ENCODE assay signal across 9 cellular contexts in the genomic region with DNA sequence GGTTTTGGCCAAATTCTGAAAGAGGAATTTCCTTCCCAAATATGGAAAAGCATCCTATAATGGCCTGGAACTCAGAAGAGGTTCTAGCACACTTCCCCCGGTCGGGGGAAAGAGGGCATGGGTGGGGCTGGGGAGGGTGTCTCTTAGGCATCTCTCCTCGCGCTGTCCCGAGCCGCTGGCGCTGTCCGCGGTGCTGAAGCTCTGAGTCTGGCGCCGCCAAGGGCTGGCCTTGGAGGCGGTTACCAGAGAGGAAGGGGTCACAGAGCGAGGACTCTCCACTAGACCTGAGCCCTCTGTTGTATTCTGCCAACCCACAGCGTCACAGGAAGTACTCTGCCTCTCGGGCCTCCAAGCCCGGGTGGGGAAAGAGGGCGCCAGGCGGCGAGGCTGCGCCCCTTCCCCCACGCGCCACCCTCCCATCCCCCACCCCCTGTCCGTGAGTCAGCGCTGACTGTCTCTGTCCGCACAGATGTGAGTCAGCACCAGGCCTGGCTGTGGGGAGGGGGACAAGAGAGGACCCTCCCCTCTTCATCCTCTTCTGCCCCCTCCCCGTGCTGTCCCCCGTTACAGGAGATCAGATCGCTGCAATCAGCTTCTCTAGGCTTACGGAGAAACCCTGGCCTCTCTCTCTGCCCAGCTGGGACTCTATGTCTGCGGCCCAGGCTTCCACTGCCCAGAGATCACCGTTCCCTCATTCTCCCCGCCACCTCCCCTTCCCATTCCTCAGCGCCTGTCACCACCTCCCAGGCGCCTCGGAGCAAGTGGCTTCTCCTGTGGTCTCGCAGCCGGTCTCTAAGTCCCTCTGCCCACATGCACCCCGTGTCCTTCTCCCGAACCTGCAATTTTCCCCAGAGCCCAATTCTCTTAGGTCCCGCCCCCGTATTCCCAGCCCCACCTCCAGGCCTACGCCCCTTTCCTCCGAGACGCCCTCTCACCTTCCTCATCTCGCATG. TPM values are rescaled to one million over a fixed set of nuclear protein-coding genes. Genes with fewer than 3 reads are reported as not detected.
A peak's percentile ranks its signal among the peaks of the same experiment; 100 is the strongest.
DNase-seq lines count a peak whose midpoint lies in the region; ATAC-seq and TF ChIP-seq lines count a peak whose summit lies in the region.
"Had no signal": no experiment of that assay in that cellular context is flagged by ENCODE, and none has a peak within 500 bp of the region (broad histone marks: within the 10 kb centered on the region; RNA-seq: fewer than 3 reads in every experiment).

No MANE protein-coding gene starts in this region.

- no peak overlapping the region for H3K56ac ChIP-seq in H9 (ENCODE audit: insufficient read length, low read depth, low read length)

- no peak overlapping the region for H4K5ac ChIP-seq in H9 (ENCODE audit: insufficient read length, low read depth, low read length)

- 0 out of 7 replicates have a peak overlapping the region, but pooled peaks of 1 of the 3 experiments have one; percentile 64 for H3K27ac Mint-ChIP-seq in H9

- H2AK5ac ChIP-seq in H9 (ENCODE audit: insufficient read length, low read length) = no peak overlapping the region

- peaks cover 0 to 3% (median 0%) of the 10 kb centered on the region in 3 experiments; a peak in 1 of 7 replicates for H3K36me3 Mint-ChIP-seq in H9 (ENCODE audit: insufficient read depth in 1 of 3, low read depth in 3 of 3)

- H3K4me1 ChIP-seq in H9 (ENCODE audit: insufficient read depth, low read length) (no peaks in the 10 kb centered on the region; the same call in 1 of the 2 replicates), neuron (ENCODE audit: insufficient read depth, low read length) (peaks cover 13% of the 10 kb centered on the region), aorta (ENCODE audit: control insufficient read depth in 1 of 2, insufficient read depth in 2 of 2, low read length in 2 of 2) (no peaks in the 10 kb centered on the region)

- no peaks in the 10 kb centered on the region for H3K79me2 ChIP-seq in H9 (ENCODE audit: insufficient read depth, low read length)

- peaks cover 26 to 28% of the 10 kb centered on the region in 2 experiments for H3K4me1 Mint-ChIP-seq in H9

- H3K27me3 ChIP-seq in H9 (ENCODE audit: insufficient read depth, low read length) (no peaks in the 10 kb centered on the region), neuron (ENCODE audit: insufficient read depth, low read length) (peaks cover 19% of the 10 kb centered on the region), aorta (ENCODE audit: control insufficient read depth in 1 of 2, insufficient read depth in 2 of 2, low read length in 1 of 2) (no peaks in the 10 kb centered on the region)

- H2AFZ ChIP-seq in H9 (ENCODE audit: low read length) = no peak overlapping the region
- no peak overlapping the region for H2AFZ ChIP-seq in neuron (ENCODE audit: low read depth, low read length)

- no peak overlapping the region for H3K4ac ChIP-seq in H9 (ENCODE audit: low read depth, low read length)

- ATAC-seq in aorta (ENCODE audit: low FRiP score) = peak; percentile 80
- no peak for ATAC-seq in HG02973 (IDR thresholded peaks at IDR 0.05; ENCODE audit: unreplicated experiment)

- TF ChIP-seq CTCF in H9 (conservative IDR thresholded peaks at IDR 0.05) = no peak

- no peak overlapping the region for H3K9ac ChIP-seq in H9 (ENCODE audit: extremely low read depth, insufficient read length, low read length)

- H2BK12ac ChIP-seq in H9 (ENCODE audit: insufficient read length, low read depth, low read length) = no peak overlapping the region

- no peaks in the 10 kb centered on the region for H3K79me1 ChIP-seq in H9 (ENCODE audit: insufficient read depth, low read depth, low read length, poor library complexity, severe bottlenecking)

- no CpG with 5 or more reads among the region's 45 CpGs for WGBS in H9 (ENCODE audit: extremely low coverage, insufficient read length, low lambda C conversion rate)
- 3 to 4% methylated on average over 40 to 45 of the region's 45 CpGs for WGBS in aorta, 2 donors

- H3K4me2 ChIP-seq in H9 (ENCODE audit: insufficient read depth, insufficient read length, low read length) = peak overlapping the region; percentile 96

- no peak overlapping the region for H3K18ac ChIP-seq in H9 (ENCODE audit: insufficient read length, low read depth, low read length)

- H3K4me3 ChIP-seq in neuron (ENCODE audit: low read length) (peak overlapping the region; percentile 40), aorta (ENCODE audit: low read length in 2 of 2) (no peak overlapping the region)
- H3K4me3 ChIP-seq: lung had no signal

- no peaks in the 10 kb centered on the region; a peak in 2 of 5 replicates for H3K9me3 Mint-ChIP-seq in H9

- H3K27me3 Mint-ChIP-seq in H9 (ENCODE audit: low read depth) = peaks cover 52% of the 10 kb centered on the region

- intact Hi-C loops in aorta (cut with DNase I) = loop anchor here (5.0 to 10.0 kb wide), 2 partner anchors 254 to 256 kb away; no protein-coding TSS in a partner anchor

- H3K27ac ChIP-seq in H9 (ENCODE audit: insufficient read length, low read depth, low read length) = no peak overlapping the region
- no peak overlapping the region for H3K27ac ChIP-seq in aorta (ENCODE audit: low read depth in 1 of 2, low read length in 2 of 2)

- H3K9me3 ChIP-seq in H9 (ENCODE audit: control insufficient read depth, low read depth, low read length) (no peaks in the 10 kb centered on the region), neuron (ENCODE audit: low read length) (no peaks in the 10 kb centered on the region), aorta (ENCODE audit: control insufficient read depth, low read length) (peaks cover 2% of the 10 kb centered on the region)

- peak; percentile 80 for DNase-seq in AG08395 (ENCODE audit: low spot score)
- peak; percentile 85 for DNase-seq in H9
- DNase-seq in OCI-M2 (lab: John Stamatoyannopoulos, UW; ENCODE audit: unreplicated experiment) = peak; percentile 42
- DNase-seq in activated T-cell treated with anti-CD3 and anti-CD28 coated beads, Interleukin-2, amount 50 U/mL, for 48 hours = peak; percentile 83
- peak; percentile 54 for DNase-seq in fibroblast of peridontal ligament (ENCODE audit: extremely low read depth)
- DNase-seq in aorta = peak in 1 of 2 donors; percentile 91

- no peak overlapping the region for H2BK20ac ChIP-seq in H9 (ENCODE audit: low read depth, low read length, poor library complexity, severe bottlenecking)

- H3K23me2 ChIP-seq in H9 (ENCODE audit: insufficient read length, low read depth, low read length, poor library complexity, severe bottlenecking) = peaks cover 11% of the 10 kb centered on the region

- H4K91ac ChIP-seq in H9 (ENCODE audit: insufficient read length, low read depth, low read length) = no peak overlapping the region

- H3T11ph ChIP-seq in H9 (ENCODE audit: low read length) = no peak overlapping the region

- H3K4me3 Mint-ChIP-seq in H9 = peak overlapping the region; percentile 72 to 88

- H3K23ac ChIP-seq in H9 (ENCODE audit: insufficient read length, low read depth, low read length) = no peak overlapping the region

- no peaks in the 10 kb centered on the region for H4K20me1 ChIP-seq in H9 (ENCODE audit: control insufficient read depth, insufficient read depth, insufficient read length)

- H2BK15ac ChIP-seq in H9 (ENCODE audit: low read depth, low read length) = no peak overlapping the region

- no peak overlapping the region for H2BK120ac ChIP-seq in H9 (ENCODE audit: low read depth, low read length, poor library complexity, severe bottlenecking)

- H3K36me3 ChIP-seq in neuron (ENCODE audit: insufficient read depth, low read length) = no peaks in the 10 kb centered on the region
- H3K36me3 ChIP-seq in aorta (ENCODE audit: control insufficient read depth in 1 of 2, insufficient read depth in 2 of 2, low read length in 1 of 2) = no peaks in the 10 kb centered on the region

- no peak overlapping the region for H3K14ac ChIP-seq in H9 (ENCODE audit: insufficient read depth, low read length)

- H4K8ac ChIP-seq in H9 (replicated peaks; ENCODE audit: insufficient read length, low read depth, low read length) = no peak overlapping the region

- H2BK5ac ChIP-seq in H9 (ENCODE audit: insufficient read length, low read length) = no peak overlapping the region

RNA-seq across cellular contexts. Expression of a gene that starts 0.8 kb away (rescaled TPM):
- total RNA-seq in H9 (2021) (6.3 and 6.5 TPM in 2 replicates), aorta (under 1 TPM in 1 of 2 donors, not detected in 1; 0.39 TPM)
- polyA plus RNA-seq in aorta = not detected

RNA-seq across cellular contexts. Expression of a gene that starts 24.1 kb away (rescaled TPM):
- total RNA-seq in H9 (2021) (not detected in 2 replicates), aorta (not detected)
- not detected for polyA plus RNA-seq in aorta
- total RNA-seq: lung had no signal
- polyA plus RNA-seq: lung had no signal

RNA-seq across cellular contexts. Expression of a gene that starts 29.3 kb away (rescaled TPM):
- total RNA-seq in H9 (2021) (32.0 and 34.1 TPM in 2 replicates), aorta (10 to 100 TPM; 54.4 to 54.7 TPM)
- polyA plus RNA-seq in aorta = 10 to 100 TPM; 45.0 to 58.6 TPM

RNA-seq across cellular contexts. Expression of a gene that starts 54.7 kb away (rescaled TPM):
- 25.5 and 27.2 TPM in 2 replicates for total RNA-seq in H9 (2021)
- total RNA-seq in aorta = 10 to 100 TPM; 44.3 to 59.2 TPM
- polyA plus RNA-seq in aorta = 10 to 100 TPM; 20.3 to 48.3 TPM

RNA-seq across cellular contexts. Expression of a gene that starts 55.4 kb away (rescaled TPM):
- total RNA-seq in H9 (2021) (not detected in 2 replicates), aorta (not detected)
- polyA plus RNA-seq in aorta = under 1 TPM in 1 of 2 donors, not detected in 1; 0.28 TPM
